8 cellular contexts compared by ENCODE assay signal in the genomic region with DNA sequence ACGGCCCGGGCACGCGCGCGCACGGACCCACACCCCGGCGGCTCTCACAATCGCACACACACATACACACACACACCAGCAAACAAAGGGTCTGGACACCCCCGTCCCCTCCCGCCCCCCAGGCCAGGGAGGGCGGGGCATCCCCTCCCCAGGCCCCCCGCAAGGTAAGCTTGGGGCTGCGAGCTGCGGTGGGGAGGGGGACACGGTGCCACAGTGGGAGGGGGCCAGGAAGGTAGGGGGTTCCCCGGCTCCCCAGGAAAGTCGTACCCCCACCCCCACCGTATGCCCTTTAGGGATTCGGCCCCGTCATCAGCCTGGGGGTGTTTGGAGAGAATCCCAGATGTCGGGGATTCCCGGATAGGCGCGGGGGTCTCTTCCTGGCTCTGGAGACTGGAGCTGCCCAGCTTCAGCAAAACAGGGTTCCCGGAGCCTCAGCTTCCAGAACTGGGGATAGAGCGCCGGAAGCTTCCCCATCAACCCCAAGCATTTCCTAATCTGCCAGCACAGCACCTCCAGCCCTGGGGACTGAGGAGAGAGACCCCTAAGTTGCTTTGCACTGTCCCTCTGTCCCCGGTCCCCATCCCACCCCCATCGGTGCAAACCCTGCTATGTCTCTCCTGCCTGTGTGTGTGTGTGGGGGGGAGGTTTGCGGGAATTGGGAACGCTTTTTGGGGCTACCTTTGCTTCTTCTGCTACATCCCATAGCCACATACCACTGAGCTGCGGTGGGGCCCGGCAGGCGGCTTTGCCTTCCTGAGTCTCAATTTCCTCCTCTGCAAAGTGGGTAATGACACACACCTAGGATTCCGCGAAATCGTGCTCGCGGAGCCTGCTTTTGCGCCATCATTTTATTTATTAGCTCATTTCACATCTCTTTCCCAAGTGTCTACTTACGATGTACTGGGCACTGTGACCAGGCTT. TPM values are rescaled to one million over a fixed set of nuclear protein-coding genes. Genes with fewer than 3 reads are reported as not detected.
DNase-seq lines count a peak whose midpoint lies in the region; ATAC-seq and TF ChIP-seq lines count a peak whose summit lies in the region.

No MANE protein-coding gene starts in this region.

- TF ChIP-seq CTCF in DND-41 (IDR thresholded peaks at IDR 0.05; ENCODE audit: borderline replicate concordance, extremely low read depth, low read length, poor library complexity, severe bottlenecking) (no peak), coronary artery (IDR thresholded peaks at IDR 0.05) (no peak), ovary (IDR thresholded peaks at IDR 0.05) (no peak)

- TF ChIP-seq POLR2A in ovary (IDR thresholded peaks at IDR 0.05), result no peak

- H3K36me3 ChIP-seq in DND-41 (ENCODE audit: insufficient read depth, low read length), result peaks cover 9% of the 10 kb centered on the region; the same call in 1 of the 2 replicates
- peaks cover 25% of the 10 kb centered on the region for H3K36me3 ChIP-seq in SJSA1
- H3K36me3 ChIP-seq in ovary, result no peaks in the 10 kb centered on the region

- H3K4me2 ChIP-seq in DND-41 (ENCODE audit: insufficient read depth, low read length), result peak overlapping the region; percentile 98; the same call in 1 of the 2 replicates

- peaks cover 54% of the 10 kb centered on the region for H3K4me1 ChIP-seq in DND-41 (ENCODE audit: insufficient read depth, low read length)
- peaks cover 51% of the 10 kb centered on the region for H3K4me1 ChIP-seq in SJSA1 (replicated peaks)
- H3K4me1 ChIP-seq in ovary (ENCODE audit: insufficient read depth), result peaks cover 14% of the 10 kb centered on the region

- no peaks in the 10 kb centered on the region for H3K9me3 ChIP-seq in DND-41 (ENCODE audit: insufficient read depth, low read length, severe bottlenecking)
- H3K9me3 ChIP-seq in SJSA1 (replicated peaks), result no peaks in the 10 kb centered on the region
- no peaks in the 10 kb centered on the region for H3K9me3 ChIP-seq in ovary

- H3K79me2 ChIP-seq in DND-41 (ENCODE audit: insufficient read depth, low read length), result peaks cover 32% of the 10 kb centered on the region

- TF ChIP-seq EP300 in ovary (IDR thresholded peaks at IDR 0.05), result no peak

- H3K27me3 ChIP-seq in DND-41 (ENCODE audit: insufficient read depth, low read length, poor library complexity) (no peaks in the 10 kb centered on the region), SJSA1 (replicated peaks) (no peaks in the 10 kb centered on the region), ovary (no peaks in the 10 kb centered on the region)

- H3K4me3 ChIP-seq in DND-41 (ENCODE audit: low read depth in 1 of 2, low read length in 2 of 2) (no peak overlapping the region), SJSA1 (peak overlapping the region; percentile 83), coronary artery (peak overlapping the region; percentile 97), ovary (peak overlapping the region; percentile 86)

- H3K9ac ChIP-seq in DND-41 (ENCODE audit: low read depth, low read length), result no peak overlapping the region; the same call in 1 of the 2 replicates

- WGBS in ovary, 3 donors, result 5 to 8% (median 7%) methylated on average over 29 to 43 of the region's 43 CpGs

- peaks cover 21% of the 10 kb centered on the region; the same call in 1 of the 2 replicates for H4K20me1 ChIP-seq in DND-41 (ENCODE audit: insufficient read depth, low read length)

- ATAC-seq in DND-41 (ENCODE audit: insufficient read depth, low read depth), result no peak
- no peak for ATAC-seq in HG03432 (IDR thresholded peaks at IDR 0.05; ENCODE audit: unreplicated experiment)

- H3K27ac ChIP-seq in DND-41 (ENCODE audit: low read length) (no peak overlapping the region), SJSA1 (no peak overlapping the region; the same call in 1 of the 2 replicates), coronary artery (no peak overlapping the region), ovary (no peak overlapping the region)

- DNase-seq in DND-41 (no peak), SJSA1 (ENCODE audit: low read depth in 1 of 2, low spot score in 2 of 2) (no peak), coronary artery (ENCODE audit: low spot score) (no peak), ovary (no peak), occipital lobe (lab: John Stamatoyannopoulos, UW) (no peak), NCI-H748 treated with DMSO at 0.1 percent for 48 hours (lab: John Stamatoyannopoulos, UW) (no peak), medulla oblongata (ENCODE audit: extremely low spot score) (no peak)

- intact Hi-C loops in ovary (cut with DNase I), result loop anchor here in 1 of 4 donors (10.0 kb wide), 1 partner anchor 160 kb away; a partner anchor contains a TSS

- H2AFZ ChIP-seq in DND-41 (ENCODE audit: low read depth, low read length), result no peak overlapping the region

RNA-seq across cellular contexts. Expression of a gene that starts 1.8 kb away (rescaled TPM):
- total RNA-seq in SJSA1 (2014; rRNA removed; shearing (Covaris generic)), result 284 and 367 TPM in 2 replicates
- total RNA-seq in ovary, result 100 to 1,000 TPM in 5 of 7 donors, 10 to 100 TPM in 2; 81.3 to 123 (median 113) TPM
- 100 to 1,000 TPM; 117 to 180 TPM for polyA plus RNA-seq in ovary
- total RNA-seq in occipital lobe, result 43.7 TPM

RNA-seq across cellular contexts. Expression of a gene that starts 15.2 kb away (rescaled TPM):
- 6.9 and 11.5 TPM in 2 replicates for total RNA-seq in SJSA1 (2014; rRNA removed; shearing (Covaris generic))
- total RNA-seq in ovary (1 to 10 TPM in 6 of 7 donors, under 1 TPM in 1; 0.71 to 4.8 (median 3.0) TPM), occipital lobe (5.6 TPM)
- polyA plus RNA-seq in ovary, result 1 to 10 TPM; 2.1 to 2.6 TPM

RNA-seq across cellular contexts. Expression of a gene that starts 24.8 kb away (rescaled TPM):
- 62.3 and 72.4 TPM in 2 replicates for total RNA-seq in SJSA1 (2014; rRNA removed; shearing (Covaris generic))
- total RNA-seq in ovary, result 100 to 1,000 TPM in 1 of 7 donors, 10 to 100 TPM in 6; 55.4 to 118 (median 81.6) TPM
- 10 to 100 TPM; 62.7 to 73.2 TPM for polyA plus RNA-seq in ovary
- total RNA-seq in occipital lobe, result 26.5 TPM

Comparison
In these comparisons a context has a peak if more than half of its experiments do, and no peak if none do; other contexts are left out.
1. H3K4me3 ChIP-seq: peak in SJSA1 (single experiment), coronary artery (single experiment) and ovary (single experiment); none in DND-41 (0 of 2).